ENCODE assay signal across 8 cellular contexts in the genomic region with DNA sequence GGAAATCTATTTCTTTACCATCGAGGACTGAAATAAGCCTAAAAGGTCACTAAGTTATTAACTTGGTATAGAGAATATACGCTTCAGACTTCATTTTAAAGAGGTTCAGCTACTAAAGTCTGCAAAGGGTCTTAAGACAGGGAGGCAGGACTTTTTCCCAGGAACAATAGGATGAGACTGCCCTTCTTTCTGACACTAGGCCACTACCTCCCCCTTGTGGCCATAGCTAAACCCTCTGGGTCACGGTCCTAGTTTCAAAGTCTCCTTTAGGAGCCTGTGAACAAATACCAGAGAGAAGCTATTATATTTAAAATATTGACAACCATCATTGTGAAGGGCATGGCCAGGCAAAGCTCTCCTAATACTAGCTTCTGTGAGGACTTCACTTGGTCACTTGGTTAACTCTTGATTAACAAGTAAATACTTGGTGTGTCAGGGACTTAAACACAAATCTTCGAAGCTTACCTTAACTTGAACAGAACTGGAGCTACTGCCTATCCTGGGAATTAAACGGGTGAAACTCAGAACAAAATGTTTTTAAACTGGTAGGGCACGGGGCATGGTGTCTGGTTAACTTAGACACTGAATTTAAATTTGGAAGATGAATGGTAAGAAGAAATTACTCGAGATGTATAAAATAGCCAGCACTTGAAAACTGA.
A peak's percentile ranks its signal among the peaks of the same experiment; 100 is the strongest.
DNase-seq lines count a peak whose midpoint lies in the region; ATAC-seq and TF ChIP-seq lines count a peak whose summit lies in the region.

No MANE protein-coding gene starts in this region.

- no peak overlapping the region for H3K4me3 ChIP-seq in HFF-Myc (replicated peaks; ENCODE audit: low read depth, low read length)
- no peak overlapping the region for H3K4me3 ChIP-seq in endodermal cell (ENCODE audit: low read length)

- no peak overlapping the region for H3K27ac ChIP-seq in endodermal cell (ENCODE audit: low read depth, low read length)

- peak; percentile 32 for ATAC-seq in memory B cell (ENCODE audit: low read depth)
- no peak for ATAC-seq in stimulated activated memory B cell treated with anti-CD40 and anti-IgM and Interleukin-4, amounts not matched to agents 10 μg/mL and 1 μg/mL and 100 μg/mL, for 72 hours
- ATAC-seq in activated T-helper 17 cell treated with anti-CD3 and anti-CD28 coated beads, Interleukin-2, amount 50 U/mL, for 72 hours (replicated peaks) = no peak

- TF ChIP-seq CTCF in HFF-Myc (IDR thresholded peaks at IDR 0.05; ENCODE audit: low read depth, low read length, missing control alignments) = peak; percentile 92
- peak; percentile 94 for TF ChIP-seq CTCF in endodermal cell (conservative IDR thresholded peaks at IDR 0.05)

- peaks cover 8% of the 10 kb centered on the region for H3K4me1 ChIP-seq in endodermal cell (ENCODE audit: control insufficient read depth, insufficient read depth, low read length)

- H3K27me3 Mint-ChIP-seq in endodermal cell (ENCODE audit: insufficient read depth) (no peaks in the 10 kb centered on the region), memory B cell (no peaks in the 10 kb centered on the region)
- H3K27me3 Mint-ChIP-seq in stimulated activated memory B cell treated with anti-CD40 and anti-IgM and Interleukin-4, amounts not matched to agents 10 μg/mL and 1 μg/mL and 100 μg/mL, for 72 hours = no peaks in the 10 kb centered on the region
- H3K27me3 Mint-ChIP-seq in activated T-helper 17 cell treated with anti-CD3 and anti-CD28 coated beads, Interleukin-2, amount 50 U/mL, for 72 hours = no peaks in the 10 kb centered on the region

- peaks cover 18% of the 10 kb centered on the region for H3K4me1 Mint-ChIP-seq in endodermal cell
- peaks cover 46% of the 10 kb centered on the region for H3K4me1 Mint-ChIP-seq in memory B cell
- H3K4me1 Mint-ChIP-seq in stimulated activated memory B cell treated with anti-CD40 and anti-IgM and Interleukin-4, amounts not matched to agents 10 μg/mL and 1 μg/mL and 100 μg/mL, for 72 hours = peaks cover 75% of the 10 kb centered on the region
- H3K4me1 Mint-ChIP-seq in activated T-helper 17 cell treated with anti-CD3 and anti-CD28 coated beads, Interleukin-2, amount 50 U/mL, for 72 hours = peaks cover 40% of the 10 kb centered on the region

- H3K36me3 Mint-ChIP-seq in endodermal cell (ENCODE audit: low read depth) = peaks cover 3% of the 10 kb centered on the region
- peaks cover 23% of the 10 kb centered on the region for H3K36me3 Mint-ChIP-seq in memory B cell
- H3K36me3 Mint-ChIP-seq in stimulated activated memory B cell treated with anti-CD40 and anti-IgM and Interleukin-4, amounts not matched to agents 10 μg/mL and 1 μg/mL and 100 μg/mL, for 72 hours = peaks cover 44% of the 10 kb centered on the region
- peaks cover 76% of the 10 kb centered on the region for H3K36me3 Mint-ChIP-seq in activated T-helper 17 cell treated with anti-CD3 and anti-CD28 coated beads, Interleukin-2, amount 50 U/mL, for 72 hours (ENCODE audit: low read depth)

- no peak overlapping the region for H3K4me3 Mint-ChIP-seq in endodermal cell
- no peak overlapping the region for H3K4me3 Mint-ChIP-seq in memory B cell
- no peak overlapping the region for H3K4me3 Mint-ChIP-seq in stimulated activated memory B cell treated with anti-CD40 and anti-IgM and Interleukin-4, amounts not matched to agents 10 μg/mL and 1 μg/mL and 100 μg/mL, for 72 hours
- H3K4me3 Mint-ChIP-seq in activated T-helper 17 cell treated with anti-CD3 and anti-CD28 coated beads, Interleukin-2, amount 50 U/mL, for 72 hours = no peak overlapping the region

- DNase-seq in DMS79 treated with DMSO at 0.1 percent for 48 hours (lab: John Stamatoyannopoulos, UW) = peak; percentile 27
- no peak for DNase-seq in DMS79 (lab: John Stamatoyannopoulos, UW)
- peak; percentile 20 for DNase-seq in HFF-Myc (ENCODE audit: extremely low read depth, low read depth)
- peak; percentile 57 for DNase-seq in RKO (ENCODE audit: low spot score)
- DNase-seq in endodermal cell = peak; percentile 89
- peak; percentile 16 to 28 for DNase-seq in memory B cell (ENCODE audit: low spot score in 2 of 2)

- 70 to 77% methylated on average over 6 to 7 of the region's 7 CpGs for WGBS in endodermal cell (ENCODE audit: insufficient coverage in 1 of 2, insufficient read length in 1 of 2), 2 experiments

- no peaks in the 10 kb centered on the region for H3K9me3 Mint-ChIP-seq in endodermal cell
- H3K9me3 Mint-ChIP-seq in memory B cell = no peaks in the 10 kb centered on the region
- H3K9me3 Mint-ChIP-seq in stimulated activated memory B cell treated with anti-CD40 and anti-IgM and Interleukin-4, amounts not matched to agents 10 μg/mL and 1 μg/mL and 100 μg/mL, for 72 hours = no peaks in the 10 kb centered on the region
- peaks cover 4% of the 10 kb centered on the region for H3K9me3 Mint-ChIP-seq in activated T-helper 17 cell treated with anti-CD3 and anti-CD28 coated beads, Interleukin-2, amount 50 U/mL, for 72 hours

- no peak overlapping the region for H3K9ac ChIP-seq in endodermal cell (ENCODE audit: extremely low read depth, low read length, poor library complexity, severe bottlenecking)

- no peaks in the 10 kb centered on the region for H3K27me3 ChIP-seq in endodermal cell (ENCODE audit: control insufficient read depth, insufficient read depth, low read length, poor library complexity, severe bottlenecking)

- H3K27ac Mint-ChIP-seq in endodermal cell = no peak overlapping the region
- H3K27ac Mint-ChIP-seq in memory B cell = no peak overlapping the region
- no peak overlapping the region for H3K27ac Mint-ChIP-seq in stimulated activated memory B cell treated with anti-CD40 and anti-IgM and Interleukin-4, amounts not matched to agents 10 μg/mL and 1 μg/mL and 100 μg/mL, for 72 hours
- no peak overlapping the region for H3K27ac Mint-ChIP-seq in activated T-helper 17 cell treated with anti-CD3 and anti-CD28 coated beads, Interleukin-2, amount 50 U/mL, for 72 hours

- peaks cover 20% of the 10 kb centered on the region for H3K36me3 ChIP-seq in endodermal cell (ENCODE audit: control insufficient read depth, insufficient read depth, low read length)

- no peaks in the 10 kb centered on the region for H3K9me3 ChIP-seq in endodermal cell (ENCODE audit: control insufficient read depth, low read length)
